In genomic region chr7:50449501-50449880, GRCh38 we compare ENCODE assay signal across 8 cellular contexts. TPM values are rescaled to one million over a fixed set of nuclear protein-coding genes. Genes with fewer than 3 reads are reported as not detected.
DNase-seq lines count a peak whose midpoint lies in the region; ATAC-seq, FAIRE-seq and TF ChIP-seq lines count a peak whose summit lies in the region.

No MANE protein-coding gene starts in this region.

- H4K20me1 ChIP-seq in smooth muscle cell (ENCODE audit: low read depth), result no peaks in the 10 kb centered on the region

- peak overlapping the region; percentile 30 for H3K9ac ChIP-seq in smooth muscle cell (ENCODE audit: low read depth)

- peaks cover 9% of the 10 kb centered on the region for H3F3A ChIP-seq in smooth muscle cell (ENCODE audit: low read depth)

- H3K36me3 ChIP-seq in SJCRH30 (peaks cover 25% of the 10 kb centered on the region), smooth muscle cell (ENCODE audit: low read depth) (no peaks in the 10 kb centered on the region)

- H3K9me3 ChIP-seq in SJCRH30 (replicated peaks) (no peaks in the 10 kb centered on the region), smooth muscle cell (replicated peaks; ENCODE audit: low read depth) (no peaks in the 10 kb centered on the region)

- H3K27me3 ChIP-seq in SJCRH30 (peaks cover 1% of the 10 kb centered on the region; the same call in 1 of the 2 replicates), smooth muscle cell (ENCODE audit: low read depth) (peaks cover 5% of the 10 kb centered on the region)

- DNase-seq in NCI-H510A treated with DMSO at 0.1 percent for 48 hours (lab: John Stamatoyannopoulos, UW) (peak; percentile 31), NCI-H510A (lab: John Stamatoyannopoulos, UW) (no peak), SJCRH30 (peak in 1 of 2 experiments; percentile 25), fibroblast of villous mesenchyme (ENCODE audit: low read depth) (no peak), smooth muscle cell (lab: John Stamatoyannopoulos, UW; ENCODE audit: unreplicated experiment) (no peak), D721Med (ENCODE audit: insufficient read length, low spot score) (no peak), SKM-1 (lab: John Stamatoyannopoulos, UW; ENCODE audit: unreplicated experiment) (no peak)

- H3K27ac ChIP-seq in SJCRH30 (peak overlapping the region; percentile 81; the same call in 1 of the 2 replicates), smooth muscle cell (ENCODE audit: low read depth) (peak overlapping the region; percentile 54)

- no peak for ATAC-seq in HG03280 (IDR thresholded peaks at IDR 0.05; ENCODE audit: unreplicated experiment)

- H3K4me1 ChIP-seq in SJCRH30 (peaks cover 10% of the 10 kb centered on the region; the same call in 1 of the 2 replicates), smooth muscle cell (ENCODE audit: low read depth) (peaks cover 11% of the 10 kb centered on the region)

- no peak for FAIRE-seq in D721Med (lab: Jason Lieb, UNC)

- TF ChIP-seq CTCF in fibroblast of villous mesenchyme (IDR thresholded peaks at IDR 0.05; ENCODE audit: insufficient read depth, low read depth, low read length), result no peak
- no peak for TF ChIP-seq CTCF in smooth muscle cell (IDR thresholded peaks at IDR 0.05; ENCODE audit: borderline replicate concordance, insufficient read depth, poor library complexity, severe bottlenecking)
- no peak for TF ChIP-seq CTCF in D721Med (IDR thresholded peaks at IDR 0.05; ENCODE audit: insufficient read depth, missing control alignments)

- no peaks in the 10 kb centered on the region for H3K79me2 ChIP-seq in smooth muscle cell (ENCODE audit: low read depth)

- WGBS in smooth muscle cell (ENCODE audit: low lambda C conversion rate), result 21% methylated on average over 5 of the region's 5 CpGs

- H2AFZ ChIP-seq in smooth muscle cell (ENCODE audit: low read depth), result peak overlapping the region; percentile 71

- peak overlapping the region; percentile 93 for H3K4me2 ChIP-seq in smooth muscle cell

- peak overlapping the region; percentile 94 for H3K4me3 ChIP-seq in SJCRH30
- peak overlapping the region; percentile 79 for H3K4me3 ChIP-seq in fibroblast of villous mesenchyme (ENCODE audit: low read depth, low read length)
- H3K4me3 ChIP-seq in smooth muscle cell, result peak overlapping the region; percentile 68

RNA-seq across cellular contexts. Expression of gene FIGNL1, which starts 0.7 kb away (rescaled TPM):
- 52.4 and 62.4 TPM in 2 replicates for total RNA-seq in SJCRH30 (2014; rRNA removed; shearing (Covaris generic))
- total RNA-seq in fibroblast of villous mesenchyme (20.3 and 21.9 TPM in 2 replicates), smooth muscle cell (10.8 and 23.7 TPM in 2 replicates)
- 6.3 and 7.4 TPM in 2 replicates for polyA plus RNA-seq in smooth muscle cell
